Comparison of ENCODE assay signal across 26 cellular contexts in genomic region chr19:55838251-55838650, GRCh38. TPM values are rescaled to one million over a fixed set of nuclear protein-coding genes. Genes with fewer than 3 reads are reported as not detected.
"Had no signal": no experiment of that assay in that cellular context is flagged by ENCODE, and none has a peak within 500 bp of the region (broad histone marks: within the 10 kb centered on the region; RNA-seq: fewer than 3 reads in every experiment).

No MANE protein-coding gene starts in this region.

- H3K9me3 ChIP-seq: SJCRH30 had no signal

- H3K4me1 ChIP-seq: SJCRH30 had no signal

- DNase-seq: IMR-90, Kasumi-1, KG1, MV-4-11, NCI-H1048, NCI-H1105, NCI-H1417, NCI-H1436 treated with DMSO at 0.1 percent for 48 hours, NCI-H1694, NCI-H187 treated with DMSO at 0.1 percent for 48 hours, NCI-H2029 treated with DMSO at 0.1 percent for 48 hours, NCI-H2227 treated with DMSO at 0.1 percent for 48 hours, NCI-H524, NCI-H526 treated with DMSO at 0.1 percent for 48 hours, NCI-H748 treated with DMSO at 0.1 percent for 48 hours, PC-3, SHP77 treated with DMSO at 0.1 percent for 48 hours, SJCRH30, T-cell had no signal

- H3K4me3 ChIP-seq: SJCRH30 had no signal

- FAIRE-seq: HepG2 had no signal

- H3K27ac ChIP-seq: SJCRH30 had no signal

- H3K27me3 ChIP-seq: SJCRH30 had no signal

- H3K36me3 ChIP-seq: SJCRH30 had no signal

- ATAC-seq: HepG2, Panc1, PC-3, Right ventricle myocardium inferior, SK-N-SH treated with all-trans-retinoic acid at 6 μM for 48 hours, T-cell had no signal

RNA-seq across cellular contexts. Expression of gene NLRP4, which starts 1.9 kb away (rescaled TPM):
- total RNA-seq: HepG2, HT1080, IMR-90, M059J, NCI-H460, PC-3, Right ventricle myocardium inferior, SJCRH30, T-cell had no signal
- polyA plus RNA-seq: HepG2, IMR-90 had no signal

RNA-seq across cellular contexts. Expression of gene NLRP11, which starts 6.5 kb away (rescaled TPM):
- total RNA-seq: IMR-90, NCI-H460, Right ventricle myocardium inferior, T-cell had no signal
- polyA plus RNA-seq: HepG2, IMR-90 had no signal
